12 cellular contexts compared by ENCODE assay signal in genomic region chr21:36535618-36536241, GRCh38. TPM values are rescaled to one million over a fixed set of nuclear protein-coding genes. Genes with fewer than 3 reads are reported as not detected.
DNase-seq lines count a peak whose midpoint lies in the region; ATAC-seq and TF ChIP-seq lines count a peak whose summit lies in the region.
"Had no signal": no experiment of that assay in that cellular context is flagged by ENCODE, and none has a peak within 500 bp of the region (broad histone marks: within the 10 kb centered on the region; RNA-seq: fewer than 3 reads in every experiment).

No MANE protein-coding gene starts in this region.

- no peak for TF ChIP-seq POLR2A in vagina (IDR thresholded peaks at IDR 0.05)

- H3K4me1 Mint-ChIP-seq in activated naive CD4-positive, alpha-beta T cell treated with anti-CD3 and anti-CD28 coated beads for 36 hours (ENCODE audit: low read depth), result no peaks in the 10 kb centered on the region

- no peaks in the 10 kb centered on the region for H3K36me3 ChIP-seq in vagina

- peaks cover 2% of the 10 kb centered on the region for H3K27me3 Mint-ChIP-seq in activated naive CD4-positive, alpha-beta T cell treated with anti-CD3 and anti-CD28 coated beads for 36 hours (ENCODE audit: low read depth)

- intact Hi-C loops in activated naive CD4-positive, alpha-beta T cell treated with anti-CD3 and anti-CD28 coated beads for 36 hours (cut with micrococcal nuclease), result no loop called here
- intact Hi-C loops in vagina (cut with DNase I), result no loop called here

- CTCF ChIA-PET in activated naive CD4-positive, alpha-beta T cell treated with anti-CD3 and anti-CD28 coated beads for 36 hours (lab: Charles Lee), result no interaction called here

- no peak overlapping the region for H3K4me3 Mint-ChIP-seq in activated naive CD4-positive, alpha-beta T cell treated with anti-CD3 and anti-CD28 coated beads for 36 hours

- H3K9me3 ChIP-seq in vagina, result no peaks in the 10 kb centered on the region

- no peak overlapping the region for H3K27ac Mint-ChIP-seq in activated naive CD4-positive, alpha-beta T cell treated with anti-CD3 and anti-CD28 coated beads for 36 hours

- H3K4me1 ChIP-seq in vagina, result no peaks in the 10 kb centered on the region

- no peak overlapping the region for H3K27ac ChIP-seq in vagina
- H3K27ac ChIP-seq: PC-9 had no signal

- TF ChIP-seq CTCF in vagina (IDR thresholded peaks at IDR 0.05), result no peak

- peak; percentile 76 for DNase-seq in NCI-H2227 (lab: John Stamatoyannopoulos, UW; ENCODE audit: unreplicated experiment)
- no peak for DNase-seq in retina
- no peak for DNase-seq in activated naive CD4-positive, alpha-beta T cell treated with anti-CD3 and anti-CD28 coated beads for 36 hours
- DNase-seq in vagina (ENCODE audit: extremely low spot score in 2 of 2), result no peak
- DNase-seq in ureter (ENCODE audit: low spot score), result no peak
- DNase-seq: activated CD4-positive, alpha-beta T cell treated with anti-CD3 and anti-CD28 coated beads, Interleukin-2, amount 50 U/mL, for 1 hour; IMR-90; PC-9 had no signal

- H3K9me3 Mint-ChIP-seq in activated naive CD4-positive, alpha-beta T cell treated with anti-CD3 and anti-CD28 coated beads for 36 hours, result no peaks in the 10 kb centered on the region

- no peak overlapping the region for H3K4me3 ChIP-seq in vagina
- H3K4me3 ChIP-seq: PC-9 had no signal

- H3K36me3 Mint-ChIP-seq in activated naive CD4-positive, alpha-beta T cell treated with anti-CD3 and anti-CD28 coated beads for 36 hours (ENCODE audit: low read depth), result no peaks in the 10 kb centered on the region

- peak; percentile 71 for ATAC-seq in GM18498 (IDR thresholded peaks at IDR 0.05; ENCODE audit: unreplicated experiment)
- peak; percentile 80 for ATAC-seq in GM19395 (IDR thresholded peaks at IDR 0.05; ENCODE audit: unreplicated experiment)
- peak; percentile 76 for ATAC-seq in HG02943 (IDR thresholded peaks at IDR 0.05; ENCODE audit: low read depth, unreplicated experiment)

- H3K27me3 ChIP-seq in vagina, result no peaks in the 10 kb centered on the region

RNA-seq across cellular contexts. Expression of gene CLDN14, which starts 55.8 kb away (rescaled TPM):
- not detected for total RNA-seq in activated naive CD4-positive, alpha-beta T cell treated with anti-CD3 and anti-CD28 coated beads for 36 hours
- total RNA-seq in vagina (not detected), ureter (not detected)
- total RNA-seq: frontal cortex, IMR-90, PC-9 had no signal
